ENCODE assay signal across 8 cellular contexts in genomic region chr11:83140691-83141455, GRCh38. TPM values are rescaled to one million over a fixed set of nuclear protein-coding genes. Genes with fewer than 3 reads are reported as not detected.
DNase-seq lines count a peak whose midpoint lies in the region; ATAC-seq and TF ChIP-seq lines count a peak whose summit lies in the region.

No MANE protein-coding gene starts in this region.

- peaks cover 7% of the 10 kb centered on the region for H3K4me1 Mint-ChIP-seq in stimulated activated memory B cell treated with anti-CD40 and anti-IgM and Interleukin-4, amounts not matched to agents 10 μg/mL and 1 μg/mL and 100 μg/mL, for 72 hours
- no peaks in the 10 kb centered on the region for H3K4me1 Mint-ChIP-seq in MCF 10A (ENCODE audit: insufficient read depth, unreplicated experiment)
- H3K4me1 Mint-ChIP-seq in activated T-cell treated with anti-CD3 and anti-CD28 coated beads, Interleukin-2, amount 50 U/mL, for 24 hours (ENCODE audit: low read depth) = no peaks in the 10 kb centered on the region

- CTCF ChIA-PET in MCF 10A (lab: Yijun Ruan, JAX) = interaction anchor here (0.6 to 0.9 kb wide), 2 partner anchors 44 to 191 kb away, joined by 3 to 5 read pairs; no protein-coding TSS in a partner anchor

- ATAC-seq in HG02763 (IDR thresholded peaks at IDR 0.05; ENCODE audit: unreplicated experiment) = peak; percentile 96
- ATAC-seq in stimulated activated memory B cell treated with anti-CD40 and anti-IgM and Interleukin-4, amounts not matched to agents 10 μg/mL and 1 μg/mL and 100 μg/mL, for 72 hours = peak; percentile 79

- DNase-seq in GM19238 (ENCODE audit: insufficient read length, low spot score) (peak; percentile 21), KG1 (lab: John Stamatoyannopoulos, UW) (peak; percentile 45), NCI-H226 (no peak), MCF 10A (ENCODE audit: unreplicated experiment) (no peak)
- DNase-seq in NK-92 treated with Interleukin-12 subunit alpha and Interleukin-12 subunit beta, amount 100 ng/mL, for 24 hours (lab: John Stamatoyannopoulos, UW) = no peak
- no peak for DNase-seq in activated T-cell treated with anti-CD3 and anti-CD28 coated beads, Interleukin-2, amount 50 U/mL, for 24 hours

- no peak overlapping the region for H3K27ac Mint-ChIP-seq in stimulated activated memory B cell treated with anti-CD40 and anti-IgM and Interleukin-4, amounts not matched to agents 10 μg/mL and 1 μg/mL and 100 μg/mL, for 72 hours
- no peak overlapping the region for H3K27ac Mint-ChIP-seq in MCF 10A (ENCODE audit: low read depth, unreplicated experiment)
- H3K27ac Mint-ChIP-seq in activated T-cell treated with anti-CD3 and anti-CD28 coated beads, Interleukin-2, amount 50 U/mL, for 24 hours = no peak overlapping the region

- peaks cover 6% of the 10 kb centered on the region for H3K9me3 Mint-ChIP-seq in stimulated activated memory B cell treated with anti-CD40 and anti-IgM and Interleukin-4, amounts not matched to agents 10 μg/mL and 1 μg/mL and 100 μg/mL, for 72 hours
- no peaks in the 10 kb centered on the region for H3K9me3 Mint-ChIP-seq in MCF 10A (ENCODE audit: unreplicated experiment)
- no peaks in the 10 kb centered on the region for H3K9me3 Mint-ChIP-seq in activated T-cell treated with anti-CD3 and anti-CD28 coated beads, Interleukin-2, amount 50 U/mL, for 24 hours

- BruUV-seq in MCF 10A (replicated peaks; lab: Mats Ljungman, UMichigan) = no TSS peak

- POLR2A ChIA-PET in MCF 10A (lab: Yijun Ruan, JAX) = no interaction called here

- no peaks in the 10 kb centered on the region for H3K27me3 Mint-ChIP-seq in stimulated activated memory B cell treated with anti-CD40 and anti-IgM and Interleukin-4, amounts not matched to agents 10 μg/mL and 1 μg/mL and 100 μg/mL, for 72 hours
- H3K27me3 Mint-ChIP-seq in MCF 10A (ENCODE audit: insufficient read depth, unreplicated experiment) = no peaks in the 10 kb centered on the region
- H3K27me3 Mint-ChIP-seq in activated T-cell treated with anti-CD3 and anti-CD28 coated beads, Interleukin-2, amount 50 U/mL, for 24 hours = no peaks in the 10 kb centered on the region

- intact Hi-C loops in MCF 10A (cut with micrococcal nuclease) = no loop called here

- TF ChIP-seq CTCF in MCF 10A (IDR thresholded peaks at IDR 0.05; ENCODE audit: unreplicated experiment) = no peak

- no peak overlapping the region for H3K4me3 Mint-ChIP-seq in stimulated activated memory B cell treated with anti-CD40 and anti-IgM and Interleukin-4, amounts not matched to agents 10 μg/mL and 1 μg/mL and 100 μg/mL, for 72 hours
- H3K4me3 Mint-ChIP-seq in MCF 10A (ENCODE audit: unreplicated experiment) = no peak overlapping the region
- H3K4me3 Mint-ChIP-seq in activated T-cell treated with anti-CD3 and anti-CD28 coated beads, Interleukin-2, amount 50 U/mL, for 24 hours = no peak overlapping the region

- H3K36me3 Mint-ChIP-seq in stimulated activated memory B cell treated with anti-CD40 and anti-IgM and Interleukin-4, amounts not matched to agents 10 μg/mL and 1 μg/mL and 100 μg/mL, for 72 hours = no peaks in the 10 kb centered on the region
- no peaks in the 10 kb centered on the region for H3K36me3 Mint-ChIP-seq in MCF 10A (ENCODE audit: insufficient read depth, unreplicated experiment)
- no peaks in the 10 kb centered on the region for H3K36me3 Mint-ChIP-seq in activated T-cell treated with anti-CD3 and anti-CD28 coated beads, Interleukin-2, amount 50 U/mL, for 24 hours (ENCODE audit: low read depth)

RNA-seq across cellular contexts. Expression of gene PCF11, which starts 16.1 kb away (rescaled TPM):
- total RNA-seq in MCF 10A (2022) = 57.5 and 61.4 TPM in 2 replicates

RNA-seq across cellular contexts. Expression of gene ANKRD42, which starts 52.6 kb away (rescaled TPM):
- 8.6 and 13.5 TPM in 2 replicates for total RNA-seq in MCF 10A (2022)

Comparison
In these comparisons a context has a peak if more than half of its experiments do, and no peak if none do; other contexts are left out.
1. DNase-seq: peak in GM19238 (single experiment) and KG1 (single experiment); none in NCI-H226 (single experiment), MCF 10A (single experiment), NK-92 treated with Interleukin-12 subunit alpha and Interleukin-12 subunit beta, amount 100 ng/mL, for 24 hours (single experiment) and activated T-cell treated with anti-CD3 and anti-CD28 coated beads, Interleukin-2, amount 50 U/mL, for 24 hours (single experiment).